In genomic region chr18:62001396-62001795, GRCh38 we compare ENCODE assay signal across 30 cellular contexts.
"Had no signal": no experiment of that assay in that cellular context is flagged by ENCODE, and none has a peak within 500 bp of the region (broad histone marks: within the 10 kb centered on the region; RNA-seq: fewer than 3 reads in every experiment).

No MANE protein-coding gene starts in this region.

- ATAC-seq: effector memory CD8-positive, alpha-beta T cell; left cardiac atrium; left ventricle myocardium superior; sciatic nerve; stimulated activated naive CD8-positive, alpha-beta T cell treated with anti-CD3 and anti-CD28 coated beads, Interleukin-15, Interleukin-2, amounts not matched to agents 100 U/mL and 50 U/mL, for 24 hours had no signal

- H3K27me3 Mint-ChIP-seq: activated CD4-positive, alpha-beta memory T cell treated with anti-CD3 and anti-CD28 coated beads for 36 hours; activated naive CD4-positive, alpha-beta T cell treated with anti-CD3 and anti-CD28 coated beads, Interleukin-2, amount 10 ng/mL, durations not matched to agents 7 days and 5 days; brain had no signal

- H3K4me1 Mint-ChIP-seq: naive B cell, nephron progenitor cell had no signal

- H3K27ac ChIP-seq: ascending aorta, cardiac muscle cell, colonic mucosa, neutrophil, skin epidermis, thoracic aorta had no signal

- H3K4me3 Mint-ChIP-seq: activated CD4-positive, alpha-beta memory T cell treated with anti-CD3 and anti-CD28 coated beads for 36 hours; activated naive CD4-positive, alpha-beta T cell treated with anti-CD3 and anti-CD28 coated beads, Interleukin-2, amount 10 ng/mL, durations not matched to agents 7 days and 5 days; activated naive CD8-positive, alpha-beta T cell treated with anti-CD3 and anti-CD28 coated beads, Interleukin-2, amount 10 ng/mL, durations not matched to agents 7 days and 5 days; activated T-helper 1 cell treated with anti-CD3 and anti-CD28 coated beads, Interleukin-12 subunit alpha, Interleukin-12 subunit beta, Interleukin-2, Interleukin-4 antibody, amounts not matched to agents 30 ng/mL and 10 ng/mL and 1 ng/mL, durations not matched to agents 14 hours and 24 hours and 36 hours; brain; effector memory CD8-positive, alpha-beta T cell; naive B cell; nephron progenitor cell had no signal

- DNase-seq: activated CD4-positive, alpha-beta memory T cell treated with anti-CD3 and anti-CD28 coated beads for 36 hours; activated CD4-positive, alpha-beta T cell treated with anti-CD3 and anti-CD28 coated beads for 48 hours; activated CD8-positive, alpha-beta memory T cell treated with anti-CD3 and anti-CD28 coated beads, Interleukin-2, amount 50 U/mL, for 4 hours; activated effector memory CD4-positive, alpha-beta T cell treated with anti-CD3 and anti-CD28 coated beads, Interleukin-2, amount 50 U/mL, for 16 hours; activated naive CD4-positive, alpha-beta T cell treated with anti-CD3 and anti-CD28 coated beads, Interleukin-2, amount 10 ng/mL, durations not matched to agents 7 days and 5 days; activated naive CD8-positive, alpha-beta T cell treated with anti-CD3 and anti-CD28 coated beads, Interleukin-2, amount 10 ng/mL, durations not matched to agents 7 days and 5 days; activated T-cell treated with anti-CD3 and anti-CD28 coated beads, Interleukin-2, amount 50 U/mL, for 1 hour; cerebellar nuclear complex; colonic mucosa; effector memory CD8-positive, alpha-beta T cell; foreskin fibroblast; head of caudate nucleus; hippocampal formation; left cardiac atrium; left ventricle myocardium superior; naive B cell; nephron progenitor cell; stimulated activated CD4-positive, alpha-beta T cell treated with anti-CD3 and anti-CD28 coated beads, Interleukin-12 subunit alpha, Interleukin-12 subunit beta, amount 100 ng/mL, for 4 hours; stimulated activated CD4-positive, alpha-beta T cell treated with anti-CD3 and anti-CD28 coated beads, Interleukin-4, amount 100 ng/mL, for 1 hour; stimulated activated naive CD8-positive, alpha-beta T cell treated with anti-CD3 and anti-CD28 coated beads, Interleukin-15, Interleukin-2, amounts not matched to agents 100 U/mL and 50 U/mL, for 24 hours; T-helper 1 cell; trophoblast cell had no signal

- H3K9me3 ChIP-seq: colonic mucosa, neutrophil, thoracic aorta had no signal

- H3K27me3 ChIP-seq: ascending aorta, cardiac muscle cell, colonic mucosa had no signal

- H3K4me1 ChIP-seq: ascending aorta, colonic mucosa had no signal

- H3K27ac Mint-ChIP-seq: activated CD4-positive, alpha-beta memory T cell treated with anti-CD3 and anti-CD28 coated beads for 36 hours; activated naive CD4-positive, alpha-beta T cell treated with anti-CD3 and anti-CD28 coated beads, Interleukin-2, amount 10 ng/mL, durations not matched to agents 7 days and 5 days; activated naive CD8-positive, alpha-beta T cell treated with anti-CD3 and anti-CD28 coated beads, Interleukin-2, amount 10 ng/mL, durations not matched to agents 7 days and 5 days; activated T-helper 1 cell treated with anti-CD3 and anti-CD28 coated beads, Interleukin-12 subunit alpha, Interleukin-12 subunit beta, Interleukin-2, Interleukin-4 antibody, amounts not matched to agents 30 ng/mL and 10 ng/mL and 1 ng/mL, durations not matched to agents 14 hours and 24 hours and 36 hours; brain; effector memory CD8-positive, alpha-beta T cell; naive B cell; nephron progenitor cell had no signal

- H3K4me3 ChIP-seq: ascending aorta, cardiac muscle cell, colonic mucosa, skin epidermis, thoracic aorta had no signal

- H3K36me3 Mint-ChIP-seq: activated naive CD4-positive, alpha-beta T cell treated with anti-CD3 and anti-CD28 coated beads, Interleukin-2, amount 10 ng/mL, durations not matched to agents 7 days and 5 days had no signal

- H3K36me3 ChIP-seq: ascending aorta, cardiac muscle cell, colonic mucosa, neutrophil, thoracic aorta had no signal
